ENCODE assay signal across 10 cellular contexts in the genomic region with DNA sequence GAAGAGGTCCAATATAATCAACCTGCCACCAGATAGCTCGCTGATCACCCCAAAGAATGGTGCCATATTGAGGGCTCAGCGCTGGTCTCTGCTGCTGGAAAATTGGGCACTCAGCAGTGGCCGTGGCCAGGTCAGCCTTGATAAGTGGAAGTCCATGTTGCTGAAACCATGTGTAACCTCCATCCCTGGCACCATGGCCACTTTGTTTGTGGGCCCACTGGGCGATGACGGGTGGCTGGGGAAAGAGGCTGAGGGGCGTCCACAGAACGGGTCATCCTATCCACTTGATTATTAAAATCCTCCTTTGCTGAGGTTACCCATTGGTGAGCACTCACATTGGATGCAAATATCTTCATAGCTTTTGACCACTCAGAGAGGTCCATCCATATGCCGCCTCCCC. TPM values are rescaled to one million over a fixed set of nuclear protein-coding genes. Genes with fewer than 3 reads are reported as not detected.
"Had no signal": no experiment of that assay in that cellular context is flagged by ENCODE, and none has a peak within 500 bp of the region (broad histone marks: within the 10 kb centered on the region; RNA-seq: fewer than 3 reads in every experiment).

No MANE protein-coding gene starts in this region.

- H3K27ac Mint-ChIP-seq: IgD-negative memory B cell had no signal

- ATAC-seq: HepG2, K562 had no signal

- H3K4me3 ChIP-seq: K562 had no signal

- H3K27me3 Mint-ChIP-seq: IgD-negative memory B cell had no signal

- H3K27ac ChIP-seq: HL-60, KMS-11 had no signal

- DNase-seq: IMR-90, KBM-7, KG1 had no signal

RNA-seq across cellular contexts. Expression of gene F8A2, which starts 7.7 kb away (rescaled TPM):
- total RNA-seq: HepG2, HT-29, HT1080, IMR-90, K562 had no signal
- polyA plus RNA-seq: HepG2, IgD-negative memory B cell, IMR-90, K562 had no signal

RNA-seq across cellular contexts. Expression of gene CLIC2, which starts 55.2 kb away (rescaled TPM):
- total RNA-seq: HT-29 had no signal
- polyA plus RNA-seq: IgD-negative memory B cell had no signal
